Comparison of ENCODE assay signal across 27 cellular contexts in genomic region chr7:45199506-45199905, GRCh38. TPM values are rescaled to one million over a fixed set of nuclear protein-coding genes. Genes with fewer than 3 reads are reported as not detected.
"Had no signal": no experiment of that assay in that cellular context is flagged by ENCODE, and none has a peak within 500 bp of the region (broad histone marks: within the 10 kb centered on the region; RNA-seq: fewer than 3 reads in every experiment).

No MANE protein-coding gene starts in this region.

- H3K4me3 ChIP-seq: esophagus squamous epithelium, heart right ventricle, lung, ovary, psoas muscle, sigmoid colon, thoracic aorta, tibial nerve, upper lobe of left lung, uterus had no signal

- H3K27ac Mint-ChIP-seq: effector memory CD8-positive, alpha-beta T cell; memory B cell; natural killer cell; stimulated activated memory B cell treated with anti-CD40 and anti-IgM and Interleukin-4, amounts not matched to agents 10 μg/mL and 1 μg/mL and 100 μg/mL, for 72 hours had no signal

- H3K36me3 Mint-ChIP-seq: memory B cell; natural killer cell; stimulated activated memory B cell treated with anti-CD40 and anti-IgM and Interleukin-4, amounts not matched to agents 10 μg/mL and 1 μg/mL and 100 μg/mL, for 72 hours had no signal

- H3K9me3 ChIP-seq: esophagus squamous epithelium, heart right ventricle, ovary, psoas muscle, sigmoid colon, thoracic aorta, tibial nerve, upper lobe of left lung, uterus had no signal

- H3K27me3 ChIP-seq: esophagus squamous epithelium, heart right ventricle, ovary, sigmoid colon, tibial nerve, upper lobe of left lung, uterus had no signal

- ATAC-seq: effector memory CD8-positive, alpha-beta T cell; heart right ventricle; natural killer cell; psoas muscle; right cardiac atrium; stimulated activated memory B cell treated with anti-CD40 and anti-IgM and Interleukin-4, amounts not matched to agents 10 μg/mL and 1 μg/mL and 100 μg/mL, for 72 hours; stimulated activated naive CD8-positive, alpha-beta T cell treated with anti-CD3 and anti-CD28 coated beads, Interleukin-15, Interleukin-2, amounts not matched to agents 100 U/mL and 50 U/mL, for 24 hours had no signal

- H3K4me1 ChIP-seq: psoas muscle, uterus had no signal

- H3K36me3 ChIP-seq: esophagus squamous epithelium, heart right ventricle, ovary, sigmoid colon, thoracic aorta, tibial nerve, upper lobe of left lung, uterus had no signal

- H3K4me3 Mint-ChIP-seq: effector memory CD8-positive, alpha-beta T cell; memory B cell; natural killer cell; stimulated activated memory B cell treated with anti-CD40 and anti-IgM and Interleukin-4, amounts not matched to agents 10 μg/mL and 1 μg/mL and 100 μg/mL, for 72 hours had no signal

- DNase-seq: cortex of kidney; effector memory CD8-positive, alpha-beta T cell; erythroblast; esophagus squamous epithelium; foreskin melanocyte; glutamatergic neuron; heart right ventricle; hippocampal formation; natural killer cell; occipital lobe; ovary; sigmoid colon; stimulated activated CD4-positive, alpha-beta T cell treated with anti-CD3 and anti-CD28 coated beads, Interleukin-2, amount 100 ng/mL, for 24 hours; stimulated activated CD4-positive, alpha-beta T cell treated with anti-CD3 and anti-CD28 coated beads, Interleukin-4, amount 100 ng/mL, for 24 hours; stimulated activated naive CD8-positive, alpha-beta T cell treated with anti-CD3 and anti-CD28 coated beads, Interleukin-15, Interleukin-2, amounts not matched to agents 100 U/mL and 50 U/mL, for 24 hours; substantia nigra; upper lobe of left lung; uterus had no signal

- H3K9me3 Mint-ChIP-seq: effector memory CD8-positive, alpha-beta T cell; memory B cell; natural killer cell; stimulated activated memory B cell treated with anti-CD40 and anti-IgM and Interleukin-4, amounts not matched to agents 10 μg/mL and 1 μg/mL and 100 μg/mL, for 72 hours had no signal

- H3K27ac ChIP-seq: esophagus squamous epithelium, heart right ventricle, ovary, psoas muscle, sigmoid colon, thoracic aorta, tibial nerve, uterus had no signal

- H3K4me1 Mint-ChIP-seq: natural killer cell had no signal

RNA-seq across cellular contexts. Expression of gene RAMP3, which starts 41.9 kb away (rescaled TPM):
- total RNA-seq: natural killer cell had no signal
- polyA plus RNA-seq: keratinocyte, neural cell had no signal
